Comparison of ENCODE assay signal across 23 cellular contexts in genomic region chr4:125760956-125761355, GRCh38.
"Had no signal": no experiment of that assay in that cellular context is flagged by ENCODE, and none has a peak within 500 bp of the region (broad histone marks: within the 10 kb centered on the region; RNA-seq: fewer than 3 reads in every experiment).

No MANE protein-coding gene starts in this region.

- H3K36me3 ChIP-seq: Peyer's patch, SJSA1 had no signal

- H3K27me3 ChIP-seq: Peyer's patch, SJSA1 had no signal

- H3K9me3 ChIP-seq: Peyer's patch, SJSA1 had no signal

- H3K4me3 ChIP-seq: K562, PC-9, Peyer's patch, SJSA1 had no signal

- H3K27ac ChIP-seq: HL-60, PC-9, Peyer's patch, SJSA1 had no signal

- ATAC-seq: K562, Right ventricle myocardium inferior, T-helper 17 cell had no signal

- H3K4me1 ChIP-seq: Peyer's patch, SJSA1 had no signal

- DNase-seq: MV-4-11; NCI-H1048; NCI-H1105; NCI-H1417; NCI-H1436 treated with DMSO at 0.1 percent for 48 hours; NCI-H1694 treated with DMSO at 0.1 percent for 48 hours; NCI-H1930; NCI-H2081; NCI-H2107; NCI-H2227 treated with DMSO at 0.1 percent for 48 hours; NCI-H510A; NCI-H524 treated with DMSO at 0.1 percent for 48 hours; NCI-H774; NK-92 treated with Interleukin-12 subunit alpha and Interleukin-12 subunit beta, amount 100 ng/mL, for 24 hours; PC-9; Peyer's patch; SIG-M5; T-helper 1 cell; T-helper 17 cell had no signal
